In genomic region chr11:57761301-57762234, GRCh38 we compare ENCODE assay signal across 8 cellular contexts. TPM values are rescaled to one million over a fixed set of nuclear protein-coding genes. Genes with fewer than 3 reads are reported as not detected.
DNase-seq lines count a peak whose midpoint lies in the region; ATAC-seq and TF ChIP-seq lines count a peak whose summit lies in the region.

TSS of gene CTNND1 (plus strand) at chr11:57761802. CDS start at chr11:57791479, 29,677 bp downstream.

- peaks cover 5% of the 10 kb centered on the region; the same call in 2 of the 3 replicates for H3K36me3 Mint-ChIP-seq in GM23338 (ENCODE audit: low read depth)
- peaks cover 2% of the 10 kb centered on the region for H3K36me3 Mint-ChIP-seq in mesothelial cell of epicardium

- peak; percentile 95 for ATAC-seq in GM23338

- peaks cover 3% of the 10 kb centered on the region for H3K27me3 Mint-ChIP-seq in GM23338 (ENCODE audit: insufficient read depth, low read depth, poor library complexity)
- no peaks in the 10 kb centered on the region for H3K27me3 Mint-ChIP-seq in mesothelial cell of epicardium (ENCODE audit: low read depth)

- H3K79me2 ChIP-seq in GM23338 (replicated peaks; ENCODE audit: insufficient read depth) = peaks cover 48% of the 10 kb centered on the region

- peak within 1 kb of the TSS; percentile 98 for H3K4me3 Mint-ChIP-seq in GM23338
- H3K4me3 Mint-ChIP-seq in mesothelial cell of epicardium = peak within 1 kb of the TSS; percentile 90

- H2AFZ ChIP-seq in GM23338 = no peak within 1 kb of the TSS

- H3K27me3 ChIP-seq in GM23338 (ENCODE audit: insufficient read depth) (no peaks in the 10 kb centered on the region), esophagus (ENCODE audit: control insufficient read depth in 1 of 2, insufficient read depth in 2 of 2, low read length in 2 of 2) (no peaks in the 10 kb centered on the region), tibial artery (no peaks in the 10 kb centered on the region)

- H3K36me3 ChIP-seq in GM23338 (ENCODE audit: insufficient read depth) (no peaks in the 10 kb centered on the region), esophagus (ENCODE audit: control insufficient read depth in 2 of 2, insufficient read depth in 2 of 2, low read length in 1 of 2) (no peaks in the 10 kb centered on the region), tibial artery (no peaks in the 10 kb centered on the region)

- DNase-seq in GM10266 (ENCODE audit: extremely low spot score) = peak; percentile 91
- peak; percentile 98 for DNase-seq in GM23338 (ENCODE audit: low spot score)
- peak; percentile 96 for DNase-seq in LoVo (ENCODE audit: low spot score)
- DNase-seq in T1000 (lab: John Stamatoyannopoulos, UW) = peak; percentile 53
- peak; percentile 53 to 75 for DNase-seq in mesothelial cell of epicardium (ENCODE audit: low spot score in 2 of 2, unreplicated experiment in 2 of 2)
- peak; percentile 89 to 95 for DNase-seq in tibial artery
- no peak for DNase-seq in activated CD4-positive, alpha-beta T cell treated with anti-CD3 and anti-CD28 coated beads, Interleukin-2, amount 50 U/mL, for 4 hours

- H3K27ac ChIP-seq in GM23338 (ENCODE audit: low read depth) = peak within 1 kb of the TSS; percentile 98
- peak within 1 kb of the TSS; percentile 96 to 100 for H3K27ac ChIP-seq in esophagus (ENCODE audit: low read depth in 2 of 2, low read length in 1 of 2)
- peak within 1 kb of the TSS; percentile 82 to 93 for H3K27ac ChIP-seq in tibial artery

- H3K27ac Mint-ChIP-seq in GM23338 (peak within 1 kb of the TSS; percentile 99), mesothelial cell of epicardium (peak within 1 kb of the TSS; percentile 100)

- no peak for TF ChIP-seq CTCF in GM10266 (IDR thresholded peaks at IDR 0.05; ENCODE audit: control insufficient read depth, insufficient read depth, low read depth, missing control alignments)
- TF ChIP-seq CTCF in GM23338 (conservative IDR thresholded peaks at IDR 0.05; ENCODE audit: low read depth in 2 of 2) = no peak
- TF ChIP-seq CTCF in mesothelial cell of epicardium (IDR thresholded peaks at IDR 0.05; ENCODE audit: unreplicated experiment) = no peak
- TF ChIP-seq CTCF in tibial artery (IDR thresholded peaks at IDR 0.05) = no peak

- no peaks in the 10 kb centered on the region for H3K9me2 ChIP-seq in GM23338 (ENCODE audit: insufficient read depth)

- H4K20me1 ChIP-seq in GM23338 (replicated peaks; ENCODE audit: insufficient read depth) = peaks cover 4% of the 10 kb centered on the region

- peak within 1 kb of the TSS; percentile 82 for H3K4me2 ChIP-seq in GM23338

- no peaks in the 10 kb centered on the region for H3F3A ChIP-seq in GM23338 (replicated peaks; ENCODE audit: low read depth)

- H3K4me1 Mint-ChIP-seq in GM23338 = peaks cover 24% of the 10 kb centered on the region
- peaks cover 30% of the 10 kb centered on the region for H3K4me1 Mint-ChIP-seq in mesothelial cell of epicardium

- H3K9me3 Mint-ChIP-seq in GM23338 (no peaks in the 10 kb centered on the region), mesothelial cell of epicardium (no peaks in the 10 kb centered on the region)

- H3K4me1 ChIP-seq in GM23338 (ENCODE audit: insufficient read depth) = peaks cover 17% of the 10 kb centered on the region
- peaks cover 0 to 3% of the 10 kb centered on the region in 2 donors for H3K4me1 ChIP-seq in esophagus (ENCODE audit: control insufficient read depth in 2 of 2, insufficient read depth in 2 of 2, low read length in 1 of 2)
- peaks cover 0 to 28% (median 22%) of the 10 kb centered on the region in 4 donors for H3K4me1 ChIP-seq in tibial artery

- 14% methylated on average over 13 of the region's 13 CpGs for WGBS in esophagus, 2 donors

- intact Hi-C loops in tibial artery (cut with DNase I; ENCODE audit: low total_unique reads) = loop anchor here (5.0 kb wide), 1 partner anchor 36 kb away; no protein-coding TSS in a partner anchor

- H3K4me3 ChIP-seq in GM23338 (peak within 1 kb of the TSS; percentile 62), esophagus (ENCODE audit: low read depth in 1 of 2, low read length in 2 of 2) (peak within 1 kb of the TSS; percentile 70 to 96), tibial artery (peak within 1 kb of the TSS; percentile 55 to 64)

- H3K9me3 ChIP-seq in esophagus (ENCODE audit: control insufficient read depth in 2 of 2, insufficient read depth in 1 of 2, low read depth in 1 of 2, low read length in 1 of 2) = no peaks in the 10 kb centered on the region
- H3K9me3 ChIP-seq in tibial artery = no peaks in the 10 kb centered on the region

TF ChIP-seq in GM23338, 12 proteins besides CTCF, POLR2A, EP300 and RAD21:
- TF ChIP-seq CREB1 (CRISPR knock-in tag; IDR thresholded peaks at IDR 0.05; ENCODE audit: low read depth) (peak; percentile 81), ZNF331 (CRISPR knock-in tag; IDR thresholded peaks at IDR 0.05; ENCODE audit: low read depth) (no peak), POLR2AphosphoS5 (IDR thresholded peaks at IDR 0.05; ENCODE audit: low read depth) (peak; percentile 81)
TF ChIP-seq in GM23338: peak in this region for 2.

RNA-seq across cellular contexts. Expression of gene CTNND1, which starts in this region (rescaled TPM):
- total RNA-seq in GM23338 (2014; rRNA removed; shearing (Covaris generic)) = 136 and 148 TPM in 2 replicates
- 37.0 and 39.1 TPM in 2 replicates for polyA plus RNA-seq in GM23338 (2016; fragmentation: Nextera tagmentation; extraction: Ambion mirVana)
- polyA plus RNA-seq in esophagus = 100 to 1,000 TPM in 1 of 2 donors, 10 to 100 TPM in 1; 89.7 to 125 TPM
- total RNA-seq in mesothelial cell of epicardium = 234 to 250 TPM (median 238 TPM) in 3 replicates

Comparison
In these comparisons a context has a peak if more than half of its experiments do, and no peak if none do; other contexts are left out.
1. DNase-seq: peak in GM10266 (single experiment), GM23338 (single experiment), LoVo (single experiment), T1000 (single experiment), mesothelial cell of epicardium (2 of 2) and tibial artery (2 of 2); none in activated CD4-positive, alpha-beta T cell treated with anti-CD3 and anti-CD28 coated beads, Interleukin-2, amount 50 U/mL, for 4 hours (0 of 2).
2. Peak in every context shown above with its lines, with median percentiles within 50 percentile points of each other: H3K27ac ChIP-seq and H3K4me3 ChIP-seq.